ENCODE assay signal across 13 cellular contexts in genomic region chr6:42041131-42042055, GRCh38. TPM values are rescaled to one million over a fixed set of nuclear protein-coding genes. Genes with fewer than 3 reads are reported as not detected.
A peak's percentile ranks its signal among the peaks of the same experiment; 100 is the strongest.
DNase-seq lines count a peak whose midpoint lies in the region; ATAC-seq and TF ChIP-seq lines count a peak whose summit lies in the region.
"Had no signal": no experiment of that assay in that cellular context is flagged by ENCODE, and none has a peak within 500 bp of the region (broad histone marks: within the 10 kb centered on the region; RNA-seq: fewer than 3 reads in every experiment).

No MANE protein-coding gene starts in this region.

- H3K4me3 Mint-ChIP-seq in T-cell: peak overlapping the region; percentile 62 to 99 (median 73)
- no peak overlapping the region for H3K4me3 Mint-ChIP-seq in endothelial cell (ENCODE audit: unreplicated experiment)
- H3K4me3 Mint-ChIP-seq in WTC11: no peak overlapping the region
- H3K4me3 Mint-ChIP-seq: HFFc6 had no signal

- no peak overlapping the region for H3K4me2 ChIP-seq in trophoblast cell (ENCODE audit: low read length)

- POLR2A ChIA-PET in T-cell (lab: Charles Lee) (interaction anchor here (0.6 to 0.8 kb wide), 4 partner anchors 13 to 99 kb away, joined by 3 to 5 read pairs (median 4); no protein-coding TSS in a partner anchor), WTC11 (lab: Charles Lee) (no interaction called here)

- H3K14ac ChIP-seq in trophoblast cell (ENCODE audit: low read length): peak overlapping the region; percentile 30

- peaks cover 15 to 19% of the 10 kb centered on the region in 2 experiments for H3K4me1 ChIP-seq in trophoblast cell (ENCODE audit: control insufficient read depth in 1 of 2, insufficient read depth in 2 of 2, low read length in 2 of 2)
- peaks cover 27% of the 10 kb centered on the region for H3K4me1 ChIP-seq in body of pancreas

- no peak overlapping the region for H2AFZ ChIP-seq in trophoblast cell (ENCODE audit: insufficient read depth, low read length, poor library complexity)

- peak; percentile 29 for DNase-seq in CMK (ENCODE audit: low read depth)
- no peak for DNase-seq in T-cell
- DNase-seq in endothelial cell (ENCODE audit: low spot score): no peak
- no peak for DNase-seq in trophoblast cell
- DNase-seq in omental fat pad (ENCODE audit: low spot score): no peak
- no peak for DNase-seq in WTC11 (ENCODE audit: low spot score)
- DNase-seq in body of pancreas: no peak
- DNase-seq: dermis blood vessel endothelial cell, DMS79, HFFc6, NCI-H446 treated with DMSO at 0.1 percent for 48 hours, substantia nigra had no signal

- H2BK5ac ChIP-seq in trophoblast cell (ENCODE audit: low read depth, low read length, poor library complexity): no peak overlapping the region

- peak overlapping the region; percentile 95 to 96 for H3K27ac Mint-ChIP-seq in T-cell
- peak overlapping the region; percentile 9 for H3K27ac Mint-ChIP-seq in endothelial cell (ENCODE audit: unreplicated experiment)
- no peak overlapping the region for H3K27ac Mint-ChIP-seq in WTC11
- H3K27ac Mint-ChIP-seq: HFFc6 had no signal

- H3K4ac ChIP-seq in trophoblast cell (ENCODE audit: low read depth, low read length): no peak overlapping the region

- H3K27me3 ChIP-seq in trophoblast cell (ENCODE audit: insufficient read depth, low read length): no peaks in the 10 kb centered on the region
- H3K27me3 ChIP-seq in body of pancreas: no peaks in the 10 kb centered on the region

- H3K4me1 Mint-ChIP-seq in T-cell: peaks cover 78 to 91% (median 89%) of the 10 kb centered on the region in 3 donors
- peaks cover 33% of the 10 kb centered on the region for H3K4me1 Mint-ChIP-seq in endothelial cell (ENCODE audit: unreplicated experiment)
- peaks cover 34% of the 10 kb centered on the region for H3K4me1 Mint-ChIP-seq in WTC11

- H3K9me3 ChIP-seq in trophoblast cell (ENCODE audit: insufficient read depth, low read depth, low read length) (peaks cover 4% of the 10 kb centered on the region), body of pancreas (no peaks in the 10 kb centered on the region)

- no peak for TF ChIP-seq POLR2A in body of pancreas (IDR thresholded peaks at IDR 0.05)

- H3K9me3 Mint-ChIP-seq in T-cell (no peaks in the 10 kb centered on the region), endothelial cell (ENCODE audit: unreplicated experiment) (no peaks in the 10 kb centered on the region), WTC11 (no peaks in the 10 kb centered on the region)
- H3K9me3 Mint-ChIP-seq: HFFc6 had no signal

- intact Hi-C loops in body of pancreas (cut with DNase I): loop anchor here (5.0 kb wide), 3 partner anchors 104 to 249 kb away; no protein-coding TSS in a partner anchor

- H3K79me2 ChIP-seq in trophoblast cell (ENCODE audit: control insufficient read depth, insufficient read depth, low read length, poor library complexity): no peaks in the 10 kb centered on the region

- H4K8ac ChIP-seq in trophoblast cell (ENCODE audit: low read depth, low read length): peak overlapping the region; percentile 30

- H3K4me3 ChIP-seq in trophoblast cell (ENCODE audit: low read depth, low read length): no peak overlapping the region
- H3K4me3 ChIP-seq in body of pancreas: no peak overlapping the region

- H3K27me3 Mint-ChIP-seq in T-cell (no peaks in the 10 kb centered on the region), endothelial cell (ENCODE audit: unreplicated experiment) (peaks cover 2% of the 10 kb centered on the region), WTC11 (ENCODE audit: low read depth) (peaks cover 58% of the 10 kb centered on the region)

- H4K12ac ChIP-seq in trophoblast cell (ENCODE audit: low read depth, low read length): no peak overlapping the region

- H3K18ac ChIP-seq in trophoblast cell (ENCODE audit: low read length): no peak overlapping the region

- H4K91ac ChIP-seq in trophoblast cell (ENCODE audit: low read depth, low read length): peak overlapping the region; percentile 28

- no CpG with 5 or more reads among the region's 10 CpGs for WGBS in trophoblast cell (ENCODE audit: extremely low coverage, insufficient coverage, insufficient read length)
- 65 to 75% methylated on average over 10 of the region's 10 CpGs for WGBS in body of pancreas, 2 donors

- H3K27ac ChIP-seq in trophoblast cell (ENCODE audit: low read depth, low read length) (no peak overlapping the region), body of pancreas (no peak overlapping the region)

- no peak overlapping the region for H3K9ac ChIP-seq in trophoblast cell (ENCODE audit: low read length)

- ATAC-seq in T-cell (replicated peaks in 1 of 4) (no peak), omental fat pad (ENCODE audit: low FRiP score) (no peak), HG03565 (IDR thresholded peaks at IDR 0.05; ENCODE audit: unreplicated experiment) (no peak), WTC11 (no peak), body of pancreas (no peak)

- CTCF ChIA-PET in T-cell (lab: Charles Lee) (interaction anchor here (0.5 to 1.9 kb wide), 12 partner anchors 19 to 259 kb away, joined by 3 to 9 read pairs (median 4); partner anchors contain the start of genes BYSL (in 2 of the 2), MED20 (in 2 of the 2) and TOMM6 (in 1 of the 2)), WTC11 (lab: Charles Lee) (interaction anchor here (0.8 to 4.6 kb wide), 7 partner anchors 9 to 307 kb away, joined by 3 to 26 read pairs (median 9); partner anchors contain the start of genes BYSL, MED20 and TOMM6)

- H3K23ac ChIP-seq in trophoblast cell (ENCODE audit: low read length): no peak overlapping the region

- TF ChIP-seq CTCF in endothelial cell (IDR thresholded peaks at IDR 0.05; ENCODE audit: unreplicated experiment): no peak
- TF ChIP-seq CTCF in omental fat pad (IDR thresholded peaks at IDR 0.05): no peak
- TF ChIP-seq CTCF in WTC11 (IDR thresholded peaks at IDR 0.05): no peak
- no peak for TF ChIP-seq CTCF in body of pancreas (IDR thresholded peaks at IDR 0.05)

- no peaks in the 10 kb centered on the region for H3K36me3 ChIP-seq in trophoblast cell (ENCODE audit: control insufficient read depth in 1 of 2, insufficient read depth in 2 of 2, low read length in 2 of 2)
- H3K36me3 ChIP-seq in body of pancreas (replicated peaks in 1 of 2; ENCODE audit: insufficient read depth in 1 of 2, low read depth in 2 of 2): no peaks in the 10 kb centered on the region

- H2AK5ac ChIP-seq in trophoblast cell (ENCODE audit: low read length): peak overlapping the region; percentile 7

- peak overlapping the region; percentile 4 for H2BK120ac ChIP-seq in trophoblast cell (ENCODE audit: insufficient read depth, low read length, poor library complexity)

- H3K79me1 ChIP-seq in trophoblast cell (ENCODE audit: low read length): peaks cover 11% of the 10 kb centered on the region

- peak overlapping the region; percentile 47 for H2BK12ac ChIP-seq in trophoblast cell (ENCODE audit: low read length)

- peaks cover 6% of the 10 kb centered on the region for H3K36me3 Mint-ChIP-seq in T-cell
- H3K36me3 Mint-ChIP-seq in endothelial cell (ENCODE audit: low read depth, unreplicated experiment): no peaks in the 10 kb centered on the region
- no peaks in the 10 kb centered on the region for H3K36me3 Mint-ChIP-seq in WTC11

TF ChIP-seq in WTC11, 78 proteins besides CTCF, POLR2A, EP300 and RAD21:
- TF ChIP-seq TEAD1 (CRISPR knock-in tag; IDR thresholded peaks at IDR 0.05): no peak
- no peak for TF ChIP-seq TP53 (CRISPR knock-in tag; IDR thresholded peaks at IDR 0.05)
- TF ChIP-seq ZNF671 (CRISPR knock-in tag; IDR thresholded peaks at IDR 0.05): no peak
- TF ChIP-seq E2F5 (CRISPR knock-in tag; IDR thresholded peaks at IDR 0.05): no peak
- no peak for TF ChIP-seq ZNF425 (CRISPR knock-in tag; conservative IDR thresholded peaks at IDR 0.05)
- no peak for TF ChIP-seq GABPB1 (CRISPR knock-in tag; IDR thresholded peaks at IDR 0.05)
- no peak for TF ChIP-seq ATF2 (CRISPR knock-in tag; IDR thresholded peaks at IDR 0.05; ENCODE audit: borderline replicate concordance, low read depth)
- no peak for TF ChIP-seq SMAD4 (CRISPR knock-in tag; IDR thresholded peaks at IDR 0.05)
TF ChIP-seq in WTC11: peak in this region for 0.

RNA-seq across cellular contexts. Expression of gene TAF8, which starts 8.9 kb away (rescaled TPM):
- total RNA-seq in T-cell (10 to 100 TPM; 46.0 to 55.5 (median 47.6) TPM), endothelial cell (ENCODE audit: unreplicated experiment) (21.9 TPM), omental fat pad (10 to 100 TPM; 24.3 to 41.4 (median 26.1) TPM), WTC11 (2021) (29.6 to 33.6 TPM (median 31.0 TPM) in 3 replicates), body of pancreas (10 to 100 TPM in 1 of 2 donors, 1 to 10 TPM in 1; 7.6 to 18.2 TPM)
- 14.4 and 15.2 TPM in 2 replicates for polyA plus RNA-seq in trophoblast cell (2013)

Comparison
In these comparisons a context has a peak if more than half of its experiments do, and no peak if none do; other contexts are left out.
1. H3K4me3 Mint-ChIP-seq: peak in T-cell (3 of 3); none in endothelial cell (single experiment) and WTC11 (single experiment).